Comparison of ENCODE assay signal across 1 cellular context in genomic region chr1:247487057-247487456, GRCh38.
TF ChIP-seq lines count a peak whose summit lies in the region.

No MANE protein-coding gene starts in this region.

TF ChIP-seq in GM12878, 131 proteins besides CTCF, POLR2A, EP300 and RAD21:
- no peak for TF ChIP-seq RFX5 (IDR thresholded peaks at IDR 0.05; ENCODE audit: low read depth, low read length)
- TF ChIP-seq SMARCA5 (IDR thresholded peaks at IDR 0.05): peak; percentile 83
- peak; percentile 81 for TF ChIP-seq SMC3 (IDR thresholded peaks at IDR 0.05; ENCODE audit: borderline replicate concordance, low read length)
- TF ChIP-seq, protein P1, sequence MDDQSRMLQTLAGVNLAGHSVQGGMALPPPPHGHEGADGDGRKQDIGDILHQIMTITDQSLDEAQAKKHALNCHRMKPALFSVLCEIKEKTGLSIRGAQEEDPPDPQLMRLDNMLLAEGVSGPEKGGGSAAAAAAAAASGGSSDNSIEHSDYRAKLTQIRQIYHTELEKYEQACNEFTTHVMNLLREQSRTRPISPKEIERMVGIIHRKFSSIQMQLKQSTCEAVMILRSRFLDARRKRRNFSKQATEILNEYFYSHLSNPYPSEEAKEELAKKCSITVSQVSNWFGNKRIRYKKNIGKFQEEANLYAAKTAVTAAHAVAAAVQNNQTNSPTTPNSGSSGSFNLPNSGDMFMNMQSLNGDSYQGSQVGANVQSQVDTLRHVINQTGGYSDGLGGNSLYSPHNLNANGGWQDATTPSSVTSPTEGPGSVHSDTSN (IDR thresholded peaks at IDR 0.05; ENCODE audit: insufficient replicate concordance, low read depth, low read length): no peak
- TF ChIP-seq PAX8 (IDR thresholded peaks at IDR 0.05): peak; percentile 71; the same call in 1 of the 2 replicates
- peak; percentile 52 for TF ChIP-seq SKIL (IDR thresholded peaks at IDR 0.05; ENCODE audit: low read depth, poor library complexity, severe bottlenecking)
- no peak for TF ChIP-seq ELK1 (IDR thresholded peaks at IDR 0.05; ENCODE audit: low read depth, low read length)
- no peak for TF ChIP-seq SP1 (IDR thresholded peaks at IDR 0.05; ENCODE audit: low read depth, low read length)
- no peak for TF ChIP-seq NRF1 (conservative IDR thresholded peaks at IDR 0.05; ENCODE audit: low read depth, low read length)
- no peak for TF ChIP-seq GABPA (IDR thresholded peaks at IDR 0.05; ENCODE audit: low read depth)
- TF ChIP-seq YY1 (IDR thresholded peaks at IDR 0.05; ENCODE audit: low read depth, low read length): 0 out of 2 replicates have a peak, but pooled peaks have one; percentile 36
